In genomic region chr12:130131817-130132216, GRCh38 we compare ENCODE assay signal across 33 cellular contexts. TPM values are rescaled to one million over a fixed set of nuclear protein-coding genes. Genes with fewer than 3 reads are reported as not detected.
"Had no signal": no experiment of that assay in that cellular context is flagged by ENCODE, and none has a peak within 500 bp of the region (broad histone marks: within the 10 kb centered on the region; RNA-seq: fewer than 3 reads in every experiment).

No MANE protein-coding gene starts in this region.

- H3K27ac Mint-ChIP-seq: mesothelial cell of epicardium; naive B cell; natural killer cell; stimulated activated naive B cell treated with anti-CD40 and anti-IgM and Interleukin-4, amounts not matched to agents 10 μg/mL and 1 μg/mL and 100 μg/mL, for 72 hours had no signal

- H3K27ac ChIP-seq: heart right ventricle, hepatocyte, left lung, lower lobe of right lung, pancreas, prostate gland, skin epidermis, stomach, testis, tibial artery, vagina had no signal

- H3K79me2 ChIP-seq: hepatocyte had no signal

- H3K9me3 Mint-ChIP-seq: mesothelial cell of epicardium had no signal

- H3K4me3 ChIP-seq: heart right ventricle, hepatocyte, left lung, lower lobe of right lung, pancreas, prostate gland, skin epidermis, stomach, testis, tibial artery, vagina had no signal

- H3K9me3 ChIP-seq: lower lobe of right lung, pancreas, prostate gland, testis, tibial artery, vagina had no signal

- H3K4me1 Mint-ChIP-seq: naive B cell; natural killer cell; stimulated activated naive B cell treated with anti-CD40 and anti-IgM and Interleukin-4, amounts not matched to agents 10 μg/mL and 1 μg/mL and 100 μg/mL, for 72 hours had no signal

- H3K27me3 ChIP-seq: pancreas, testis, vagina had no signal

- DNase-seq: heart right ventricle; kidney glomerular epithelial cell; left cardiac atrium; left lung; lower lobe of right lung; mammary epithelial cell; mesenchymal stem cell; naive B cell; natural killer cell; nucleus accumbens; pancreas; retina; right cardiac atrium; stimulated activated CD4-positive, alpha-beta T cell treated with anti-CD3 and anti-CD28 coated beads, Interleukin-12 subunit alpha, Interleukin-12 subunit beta, amount 100 ng/mL, for 4 hours; stimulated activated CD4-positive, alpha-beta T cell treated with anti-CD3 and anti-CD28 coated beads, Interleukin-15, amount 100 ng/mL, for 24 hours; stimulated activated CD4-positive, alpha-beta T cell treated with anti-CD3 and anti-CD28 coated beads, Interleukin-2, amount 100 ng/mL, for 24 hours; stimulated activated CD4-positive, alpha-beta T cell treated with anti-CD3 and anti-CD28 coated beads, Interleukin-4, amount 100 ng/mL, for 1 hour; stimulated activated naive B cell treated with anti-CD40 and anti-IgM and Interleukin-4, amounts not matched to agents 10 μg/mL and 1 μg/mL and 100 μg/mL, for 72 hours; stimulated activated naive CD8-positive, alpha-beta T cell treated with anti-CD3 and anti-CD28 coated beads, Interleukin-15, Interleukin-2, amounts not matched to agents 100 U/mL and 50 U/mL, for 24 hours; stomach; testis; tibial artery; trophoblast cell had no signal

- H3K4me3 Mint-ChIP-seq: mesothelial cell of epicardium; natural killer cell; stimulated activated naive B cell treated with anti-CD40 and anti-IgM and Interleukin-4, amounts not matched to agents 10 μg/mL and 1 μg/mL and 100 μg/mL, for 72 hours had no signal

- H3K4me2 ChIP-seq: hepatocyte had no signal

- H3K36me3 ChIP-seq: heart right ventricle, left lung, lower lobe of right lung, pancreas, prostate gland, stomach, tibial artery, vagina had no signal

- H3K36me3 Mint-ChIP-seq: mesothelial cell of epicardium; naive B cell; natural killer cell; stimulated activated naive B cell treated with anti-CD40 and anti-IgM and Interleukin-4, amounts not matched to agents 10 μg/mL and 1 μg/mL and 100 μg/mL, for 72 hours had no signal

- H3K4me1 ChIP-seq: left lung, lower lobe of right lung, pancreas, prostate gland, stomach had no signal

- ATAC-seq: heart right ventricle; left cardiac atrium; left lung; lower lobe of right lung; natural killer cell; pancreas; right cardiac atrium; sciatic nerve; stimulated activated naive B cell treated with anti-CD40 and anti-IgM and Interleukin-4, amounts not matched to agents 10 μg/mL and 1 μg/mL and 100 μg/mL, for 72 hours; stimulated activated naive CD8-positive, alpha-beta T cell treated with anti-CD3 and anti-CD28 coated beads, Interleukin-15, Interleukin-2, amounts not matched to agents 100 U/mL and 50 U/mL, for 24 hours had no signal

RNA-seq across cellular contexts. Expression of gene FZD10, which starts 30.4 kb away (rescaled TPM):
- total RNA-seq: liver, mononuclear cell, natural killer cell, osteoblast had no signal
- polyA plus RNA-seq: mammary epithelial cell, neural cell had no signal
